In the genomic region with DNA sequence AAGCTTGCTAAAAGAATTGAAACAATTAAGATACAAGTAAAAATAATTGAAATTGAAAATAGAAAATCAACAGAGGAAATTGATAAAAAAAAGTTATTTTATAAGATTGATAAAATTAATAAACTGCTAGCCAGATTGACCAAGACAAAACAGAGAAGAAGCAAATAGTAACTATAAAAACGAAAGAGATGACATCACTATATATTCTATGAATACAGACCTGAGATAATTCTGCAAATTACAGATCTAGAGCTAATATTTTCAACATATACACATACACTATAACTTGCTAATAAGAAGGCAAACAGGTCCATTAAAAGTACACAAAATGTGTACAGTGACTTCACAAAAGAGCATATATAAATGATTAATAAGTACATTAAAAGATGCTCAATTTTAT, we compare ENCODE assay signal across 8 cellular contexts.
"Had no signal": no experiment of that assay in that cellular context is flagged by ENCODE, and none has a peak within 500 bp of the region (broad histone marks: within the 10 kb centered on the region; RNA-seq: fewer than 3 reads in every experiment).

No MANE protein-coding gene starts in this region.

- H3K4me2 ChIP-seq: KMS-11 had no signal

- FAIRE-seq: HTR-8/SVneo, K562 had no signal

- H3K9ac ChIP-seq: KMS-11 had no signal

- H3K27ac ChIP-seq: HL-60, KMS-11 had no signal

- DNase-seq: IMR-90, Karpas-422, KBM-7, KG1 had no signal

- H3K4me3 ChIP-seq: K562 had no signal

- ATAC-seq: K562 had no signal
